Comparison of ENCODE assay signal across 1 cellular context in genomic region chr1:10103193-10103592, GRCh38.
TF ChIP-seq lines count a peak whose summit lies in the region.

No MANE protein-coding gene starts in this region.

TF ChIP-seq in HEK293, 187 proteins besides CTCF, POLR2A, EP300 and RAD21 (continued from another document):
- no peak for TF ChIP-seq ZNF513 (tag by site-specific recombination; IDR thresholded peaks at IDR 0.05)
- peak; percentile 53; the same call in 1 of the 2 replicates for TF ChIP-seq ZNF354C (tag by site-specific recombination; IDR thresholded peaks at IDR 0.05; ENCODE audit: borderline replicate concordance, low read depth)
- no peak for TF ChIP-seq KLF9 (tag by site-specific recombination; IDR thresholded peaks at IDR 0.05; ENCODE audit: low read depth)
- TF ChIP-seq ZNF394 (tag by site-specific recombination; IDR thresholded peaks at IDR 0.05; ENCODE audit: borderline replicate concordance) = peak; percentile 97
- TF ChIP-seq ZBTB48 (tag by site-specific recombination; IDR thresholded peaks at IDR 0.05) = no peak
- peak; percentile 47; the same call in 1 of the 2 replicates for TF ChIP-seq ZNF580 (tag by site-specific recombination; IDR thresholded peaks at IDR 0.05)
- TF ChIP-seq ZNF610 (tag by site-specific recombination; IDR thresholded peaks at IDR 0.05; ENCODE audit: borderline replicate concordance) = no peak
- no peak for TF ChIP-seq ZNF660 (tag by site-specific recombination; IDR thresholded peaks at IDR 0.05)
